In the genomic region with DNA sequence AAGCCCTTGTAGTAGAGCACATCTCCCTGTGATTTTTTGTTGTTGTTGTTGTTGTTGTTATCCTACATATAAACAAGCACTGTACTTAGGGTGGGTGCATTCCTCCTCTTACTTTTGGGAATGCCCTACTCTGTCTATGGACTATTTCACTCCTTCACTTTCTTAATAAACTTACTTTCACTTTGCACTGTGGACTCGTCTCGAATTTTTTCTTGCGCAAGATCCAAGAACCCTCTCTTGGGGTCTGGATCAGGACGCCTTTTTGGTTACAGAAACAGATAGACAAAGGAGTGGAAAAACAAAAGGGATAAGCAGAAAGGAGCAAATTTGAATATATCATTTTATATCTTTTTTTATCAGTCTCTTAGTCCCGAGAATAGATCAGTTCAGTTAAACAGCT, we compare ENCODE assay signal across 24 cellular contexts. TPM values are rescaled to one million over a fixed set of nuclear protein-coding genes. Genes with fewer than 3 reads are reported as not detected.
DNase-seq lines count a peak whose midpoint lies in the region; ATAC-seq and TF ChIP-seq lines count a peak whose summit lies in the region.
"Had no signal": no experiment of that assay in that cellular context is flagged by ENCODE, and none has a peak within 500 bp of the region (broad histone marks: within the 10 kb centered on the region; RNA-seq: fewer than 3 reads in every experiment).

No MANE protein-coding gene starts in this region.

- H3K4me1 Mint-ChIP-seq in CD4-positive, alpha-beta memory T cell: no peaks in the 10 kb centered on the region
- H3K4me1 Mint-ChIP-seq: immature natural killer cell had no signal

- H3K4me3 Mint-ChIP-seq in CD4-positive, alpha-beta memory T cell: no peak overlapping the region
- H3K4me3 Mint-ChIP-seq: immature natural killer cell had no signal

- DNase-seq in RWPE2 (ENCODE audit: low spot score) (no peak), fibroblast of peridontal ligament (ENCODE audit: extremely low read depth) (peak; percentile 24), mesenchymal stem cell (no peak), tibial nerve (ENCODE audit: low spot score in 2 of 2) (peak in 1 of 2 donors; percentile 50), mucosa of gallbladder (ENCODE audit: low spot score) (no peak), posterior cingulate gyrus (no peak), middle frontal gyrus (ENCODE audit: extremely low spot score, low spot score) (no peak)
- DNase-seq in CD4-positive, alpha-beta memory T cell: no peak
- DNase-seq: activated CD4-positive, alpha-beta T cell treated with anti-CD3 and anti-CD28 coated beads for 48 hours; activated CD8-positive, alpha-beta memory T cell treated with anti-CD3 and anti-CD28 coated beads, Interleukin-2, amount 50 U/mL, for 4 hours; cortex of kidney; DMS153; GOT3; immature natural killer cell; KG1; NCI-H1092 treated with DMSO at 0.1 percent for 48 hours; NCI-H526; SK-N-SH; stimulated activated CD4-positive, alpha-beta T cell treated with anti-CD3 and anti-CD28 coated beads, Interleukin-4, amount 100 ng/mL, for 24 hours; stimulated activated CD8-positive, alpha-beta memory T cell treated with anti-CD3 and anti-CD28 coated beads, Interleukin-4, amount 100 ng/mL, for 48 hours had no signal

- H4K91ac ChIP-seq in mesenchymal stem cell (ENCODE audit: low read length): no peak overlapping the region

- H3K4me3 ChIP-seq in RWPE2 (ENCODE audit: severe bottlenecking) (peak overlapping the region; percentile 6), mesenchymal stem cell (ENCODE audit: insufficient read depth in 1 of 2, low read depth in 1 of 2, low read length in 2 of 2) (peak overlapping the region in 1 of 2 experiments; percentile 66), tibial nerve (peak overlapping the region in 3 of 4 donors; percentile 1 to 17 (median 16))
- no peak overlapping the region for H3K4me3 ChIP-seq in CD4-positive, alpha-beta memory T cell (ENCODE audit: low read length in 2 of 2)
- H3K4me3 ChIP-seq: BLaER1 treated with 17β-estradiol and CSF1 and Interleukin-3, amounts not matched to agents 10 nM and 100 nM; skin epidermis had no signal

- TF ChIP-seq CTCF in RWPE2 (IDR thresholded peaks at IDR 0.05; ENCODE audit: poor library complexity, severe bottlenecking) (no peak), tibial nerve (IDR thresholded peaks at IDR 0.05) (no peak)

- no CpG with 5 or more reads among the region's 5 CpGs for WGBS in mesenchymal stem cell
- 62 to 70% methylated on average over 5 of the region's 5 CpGs for WGBS in tibial nerve, 2 donors

- no peak overlapping the region for H3K23ac ChIP-seq in mesenchymal stem cell (ENCODE audit: low read length in 2 of 2)

- H2AFZ ChIP-seq in mesenchymal stem cell (ENCODE audit: low read depth, low read length): no peak overlapping the region

- no peaks in the 10 kb centered on the region for H3K27me3 ChIP-seq in RWPE2 (ENCODE audit: insufficient read depth, poor library complexity, severe bottlenecking)
- no peaks in the 10 kb centered on the region for H3K27me3 ChIP-seq in mesenchymal stem cell (ENCODE audit: control insufficient read depth in 1 of 2, insufficient read depth in 1 of 2, low read length in 2 of 2)
- no peaks in the 10 kb centered on the region for H3K27me3 ChIP-seq in tibial nerve
- H3K27me3 ChIP-seq in CD4-positive, alpha-beta memory T cell (ENCODE audit: insufficient read depth, low read length): no peaks in the 10 kb centered on the region
- H3K27me3 ChIP-seq: BLaER1 treated with 17β-estradiol and CSF1 and Interleukin-3, amounts not matched to agents 10 nM and 100 nM; neutrophil had no signal

- H2BK15ac ChIP-seq in mesenchymal stem cell (ENCODE audit: low read depth, poor library complexity, severe bottlenecking): no peak overlapping the region

- no peak overlapping the region for H3K4ac ChIP-seq in mesenchymal stem cell (ENCODE audit: low read depth in 1 of 2, low read length in 2 of 2)

- no peaks in the 10 kb centered on the region for H3K27me3 Mint-ChIP-seq in CD4-positive, alpha-beta memory T cell

- CTCF ChIA-PET in CD4-positive, alpha-beta memory T cell (lab: Charles Lee; ENCODE audit: partially characterized antibody): no interaction called here

- POLR2A ChIA-PET in CD4-positive, alpha-beta memory T cell (lab: Charles Lee; ENCODE audit: partially characterized antibody): no interaction called here

- H3K9me3 ChIP-seq in RWPE2 (ENCODE audit: severe bottlenecking) (peaks cover 2% of the 10 kb centered on the region), mesenchymal stem cell (ENCODE audit: control insufficient read depth, low read length) (no peaks in the 10 kb centered on the region), tibial nerve (no peaks in the 10 kb centered on the region)
- H3K9me3 ChIP-seq in CD4-positive, alpha-beta memory T cell (ENCODE audit: control insufficient read depth in 1 of 2, low read length in 2 of 2): no peaks in the 10 kb centered on the region
- H3K9me3 ChIP-seq: neutrophil, SK-N-SH had no signal

- ATAC-seq in RWPE2 (ENCODE audit: low read depth): no peak; the same call in 2 of the 3 replicates

- intact Hi-C loops in posterior cingulate gyrus (cut with DNase I): no loop called here
- intact Hi-C loops in CD4-positive, alpha-beta memory T cell (cut with micrococcal nuclease): no loop called here

- no peak overlapping the region for H2BK120ac ChIP-seq in mesenchymal stem cell (ENCODE audit: low read depth, low read length)

- peaks cover 9 to 14% of the 10 kb centered on the region in 2 donors for H3K36me3 Mint-ChIP-seq in CD4-positive, alpha-beta memory T cell

- H2AK5ac ChIP-seq in mesenchymal stem cell (ENCODE audit: low read length, severe bottlenecking): no peak overlapping the region

- H3K9ac ChIP-seq in mesenchymal stem cell (ENCODE audit: low read length): peak overlapping the region; percentile 79
- H3K9ac ChIP-seq: BLaER1 treated with 17β-estradiol and CSF1 and Interleukin-3, amounts not matched to agents 10 nM and 100 nM; SK-N-SH had no signal

- no peak overlapping the region for H3K27ac ChIP-seq in RWPE2 (ENCODE audit: poor library complexity, severe bottlenecking)
- no peak overlapping the region for H3K27ac ChIP-seq in mesenchymal stem cell (ENCODE audit: low read length, poor library complexity, severe bottlenecking)
- peak overlapping the region in 2 of 4 donors; percentile 65 to 82 for H3K27ac ChIP-seq in tibial nerve
- no peak overlapping the region for H3K27ac ChIP-seq in CD4-positive, alpha-beta memory T cell (ENCODE audit: low read depth, low read length)
- H3K27ac ChIP-seq: BLaER1 treated with 17β-estradiol and CSF1 and Interleukin-3, amounts not matched to agents 10 nM and 100 nM; HL-60; neutrophil had no signal

- no peaks in the 10 kb centered on the region for H3K9me3 Mint-ChIP-seq in CD4-positive, alpha-beta memory T cell
- H3K9me3 Mint-ChIP-seq: immature natural killer cell had no signal

- H3K27ac Mint-ChIP-seq in CD4-positive, alpha-beta memory T cell: no peak overlapping the region

- no peaks in the 10 kb centered on the region for H3K79me1 ChIP-seq in mesenchymal stem cell (replicated peaks; ENCODE audit: low read length, poor library complexity, severe bottlenecking)

- no peak overlapping the region for H2BK12ac ChIP-seq in mesenchymal stem cell (ENCODE audit: low read length in 2 of 2)

- H3K4me2 ChIP-seq in mesenchymal stem cell (ENCODE audit: low read length, poor library complexity, severe bottlenecking): no peak overlapping the region
- H3K4me2 ChIP-seq: BLaER1 treated with 17β-estradiol and CSF1 and Interleukin-3, amounts not matched to agents 10 nM and 100 nM; SK-N-SH had no signal

- TF ChIP-seq EP300 in tibial nerve (IDR thresholded peaks at IDR 0.05): no peak

- TF ChIP-seq POLR2A in tibial nerve (IDR thresholded peaks at IDR 0.05): no peak

- no peak overlapping the region for H2BK5ac ChIP-seq in mesenchymal stem cell (ENCODE audit: low read depth, low read length, poor library complexity, severe bottlenecking)

- no peak overlapping the region for H3K18ac ChIP-seq in mesenchymal stem cell (ENCODE audit: low read depth in 1 of 2, low read length in 2 of 2)

- no peak overlapping the region for H4K8ac ChIP-seq in mesenchymal stem cell (ENCODE audit: low read length)

- no peaks in the 10 kb centered on the region for H3K36me3 ChIP-seq in RWPE2 (ENCODE audit: low read depth)
- H3K36me3 ChIP-seq in mesenchymal stem cell (ENCODE audit: control insufficient read depth in 1 of 2, insufficient read depth in 2 of 2, low read depth in 1 of 2, low read length in 2 of 2): peaks cover 0 to 2% of the 10 kb centered on the region in 2 experiments
- H3K36me3 ChIP-seq in tibial nerve: peaks cover 0 to 6% (median 0%) of the 10 kb centered on the region in 3 donors
- H3K36me3 ChIP-seq in CD4-positive, alpha-beta memory T cell (ENCODE audit: insufficient read depth, low read length): no peaks in the 10 kb centered on the region
- H3K36me3 ChIP-seq: neutrophil had no signal

- H3K14ac ChIP-seq in mesenchymal stem cell (ENCODE audit: low read length in 2 of 2): no peak overlapping the region

- H3K4me1 ChIP-seq in RWPE2 (ENCODE audit: insufficient read depth, poor library complexity, severe bottlenecking) (peaks cover 16% of the 10 kb centered on the region), mesenchymal stem cell (ENCODE audit: control insufficient read depth, insufficient read depth, low read depth, low read length) (no peaks in the 10 kb centered on the region), tibial nerve (peaks cover 0 to 17% (median 0%) of the 10 kb centered on the region in 4 donors)
- no peaks in the 10 kb centered on the region for H3K4me1 ChIP-seq in CD4-positive, alpha-beta memory T cell (ENCODE audit: insufficient read depth, low read length)
- H3K4me1 ChIP-seq: BLaER1 treated with 17β-estradiol and CSF1 and Interleukin-3, amounts not matched to agents 10 nM and 100 nM had no signal

RNA-seq across cellular contexts. Expression of gene PAIP1, which starts 14.4 kb away (rescaled TPM):
- 85.3 TPM for polyA plus RNA-seq in mesenchymal stem cell (2013, experiment 1 of 2)
- 85.1 TPM for polyA plus RNA-seq in mesenchymal stem cell (2013, experiment 2 of 2)
- total RNA-seq in tibial nerve (10 to 100 TPM; 55.5 to 73.5 (median 65.2) TPM), mucosa of gallbladder (74.9 TPM)
- 10 to 100 TPM; 36.0 to 38.0 TPM for total RNA-seq in CD4-positive, alpha-beta memory T cell
- polyA plus RNA-seq in CD4-positive, alpha-beta memory T cell: 10 to 100 TPM; 48.1 to 48.9 TPM

RNA-seq across cellular contexts. Expression of gene NNT, which starts 31.7 kb away (rescaled TPM):
- 28.1 TPM for polyA plus RNA-seq in mesenchymal stem cell (2013, experiment 1 of 2)
- polyA plus RNA-seq in mesenchymal stem cell (2013, experiment 2 of 2): 28.1 TPM
- total RNA-seq in tibial nerve (10 to 100 TPM; 36.3 to 47.1 (median 42.7) TPM), mucosa of gallbladder (107 TPM)
- total RNA-seq in CD4-positive, alpha-beta memory T cell: 10 to 100 TPM; 56.1 to 57.6 TPM
- 10 to 100 TPM; 47.0 to 74.7 TPM for polyA plus RNA-seq in CD4-positive, alpha-beta memory T cell

RNA-seq across cellular contexts. Expression of gene C5orf34, which starts 56.3 kb away (rescaled TPM):
- 1.3 TPM for polyA plus RNA-seq in mesenchymal stem cell (2013, experiment 1 of 2)
- polyA plus RNA-seq in mesenchymal stem cell (2013, experiment 2 of 2): 1.4 TPM
- total RNA-seq in tibial nerve: 1 to 10 TPM in 3 of 4 donors, under 1 TPM in 1; 0.63 to 2.4 (median 2.1) TPM
- total RNA-seq in mucosa of gallbladder: 0.69 TPM
- total RNA-seq in CD4-positive, alpha-beta memory T cell: 1 to 10 TPM; 2.5 to 2.9 TPM
- 1 to 10 TPM in 1 of 2 donors, under 1 TPM in 1; 0.60 to 1.3 TPM for polyA plus RNA-seq in CD4-positive, alpha-beta memory T cell

Comparison
In these comparisons a context has a peak if more than half of its experiments do, and no peak if none do; other contexts are left out.
1. H3K4me3 ChIP-seq: peak in RWPE2 (single experiment) and tibial nerve (3 of 4); none in CD4-positive, alpha-beta memory T cell (0 of 2).